Comparison of ENCODE assay signal across 24 cellular contexts in the genomic region with DNA sequence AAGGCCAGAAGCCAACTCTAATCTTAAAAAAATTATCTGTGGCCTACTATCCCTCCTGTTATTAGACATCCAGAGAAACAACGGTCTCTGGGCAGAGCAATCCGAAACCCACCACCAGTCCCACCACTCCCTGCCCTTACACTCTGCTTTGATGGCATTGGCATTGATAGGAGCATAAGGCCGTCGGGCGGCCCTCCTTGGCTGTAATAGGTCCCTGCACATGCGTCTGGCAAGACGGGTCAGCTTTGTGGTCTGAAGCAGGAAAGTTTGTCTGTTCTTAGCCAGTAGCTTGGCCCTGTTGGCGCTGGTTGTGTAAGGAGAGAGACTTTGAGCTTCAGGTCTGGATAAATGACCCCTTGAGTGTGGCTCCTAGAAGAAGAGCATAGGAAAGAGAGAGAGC. TPM values are rescaled to one million over a fixed set of nuclear protein-coding genes. Genes with fewer than 3 reads are reported as not detected.
DNase-seq lines count a peak whose midpoint lies in the region; ATAC-seq and TF ChIP-seq lines count a peak whose summit lies in the region.
"Had no signal": no experiment of that assay in that cellular context is flagged by ENCODE, and none has a peak within 500 bp of the region (broad histone marks: within the 10 kb centered on the region; RNA-seq: fewer than 3 reads in every experiment).

No MANE protein-coding gene starts in this region.

- H3K36me3 Mint-ChIP-seq in T-helper 1 cell treated with Interleukin-12 subunit alpha and Interleukin-12 subunit beta and Interleukin-4 antibody, amounts not matched to agents 30 μg/mL and 1 μg/mL, for 36 hours (ENCODE audit: low read depth): peaks cover 63% of the 10 kb centered on the region
- peaks cover 64 to 66% of the 10 kb centered on the region in 2 donors for H3K36me3 Mint-ChIP-seq in CD14-positive monocyte
- peaks cover 70% of the 10 kb centered on the region for H3K36me3 Mint-ChIP-seq in activated T-helper 1 cell treated with anti-CD3 and anti-CD28 coated beads, Interleukin-12 subunit alpha, Interleukin-12 subunit beta, Interleukin-2, Interleukin-4 antibody, amounts not matched to agents 30 ng/mL and 10 ng/mL and 1 ng/mL, durations not matched to agents 14 hours and 24 hours and 36 hours (ENCODE audit: low read depth)
- peaks cover 16 to 58% (median 50%) of the 10 kb centered on the region in 5 donors for H3K36me3 Mint-ChIP-seq in naive thymus-derived CD4-positive, alpha-beta T cell

- no peaks in the 10 kb centered on the region for H3K27me3 ChIP-seq in naive thymus-derived CD4-positive, alpha-beta T cell (ENCODE audit: control insufficient read depth in 2 of 2, insufficient read depth in 2 of 2, low read length in 2 of 2)
- H3K27me3 ChIP-seq: breast epithelium, right lobe of liver had no signal

- no peak overlapping the region for H3K27ac ChIP-seq in naive thymus-derived CD4-positive, alpha-beta T cell (ENCODE audit: low read depth, low read length)
- H3K27ac ChIP-seq: breast epithelium, right lobe of liver had no signal

- peaks cover 52% of the 10 kb centered on the region for H3K4me1 Mint-ChIP-seq in T-helper 1 cell treated with Interleukin-12 subunit alpha and Interleukin-12 subunit beta and Interleukin-4 antibody, amounts not matched to agents 30 μg/mL and 1 μg/mL, for 36 hours (ENCODE audit: low read depth)
- peaks cover 59% of the 10 kb centered on the region for H3K4me1 Mint-ChIP-seq in CD14-positive monocyte
- peaks cover 68% of the 10 kb centered on the region for H3K4me1 Mint-ChIP-seq in activated T-helper 1 cell treated with anti-CD3 and anti-CD28 coated beads, Interleukin-12 subunit alpha, Interleukin-12 subunit beta, Interleukin-2, Interleukin-4 antibody, amounts not matched to agents 30 ng/mL and 10 ng/mL and 1 ng/mL, durations not matched to agents 14 hours and 24 hours and 36 hours (ENCODE audit: low read depth)
- peaks cover 48 to 84% (median 73%) of the 10 kb centered on the region in 7 donors for H3K4me1 Mint-ChIP-seq in naive thymus-derived CD4-positive, alpha-beta T cell

- H3K4me3 ChIP-seq in naive thymus-derived CD4-positive, alpha-beta T cell (ENCODE audit: low read length): no peak overlapping the region
- H3K4me3 ChIP-seq: breast epithelium, lung, right lobe of liver had no signal

- DNase-seq in T-helper 1 cell: no peak
- DNase-seq in CD14-positive monocyte (ENCODE audit: low spot score): no peak
- no peak for DNase-seq in activated T-helper 1 cell treated with anti-CD3 and anti-CD28 coated beads, Interleukin-12 subunit alpha, Interleukin-12 subunit beta, Interleukin-2, Interleukin-4 antibody, amounts not matched to agents 30 ng/mL and 10 ng/mL and 1 ng/mL, durations not matched to agents 14 hours and 24 hours and 36 hours (ENCODE audit: low spot score)
- no peak for DNase-seq in naive thymus-derived CD4-positive, alpha-beta T cell
- no peak for DNase-seq in NCI-H2029 (lab: John Stamatoyannopoulos, UW)
- DNase-seq in stimulated activated CD4-positive, alpha-beta T cell treated with anti-CD3 and anti-CD28 coated beads, Interleukin-4, amount 100 ng/mL, for 24 hours: no peak
- no peak for DNase-seq in stimulated activated CD4-positive, alpha-beta T cell treated with anti-CD3 and anti-CD28 coated beads, Interleukin-4, amount 100 ng/mL, for 1 hour
- DNase-seq: 8988T; activated effector memory CD4-positive, alpha-beta T cell treated with Interleukin-2 at 50 U/mL for 16 hours; amniotic stem cell; COR-L47; effector CD8-positive, alpha-beta T cell; islet precursor cell; Karpas-422; NCI-H1436 treated with DMSO at 0.1 percent for 48 hours; NCI-H446; NCI-H82; RPMI8226; stimulated activated CD4-positive, alpha-beta T cell treated with anti-CD3 and anti-CD28 coated beads, Interleukin-12 subunit alpha, Interleukin-12 subunit beta, amount 100 ng/mL, for 4 hours; stimulated activated naive CD4-positive, alpha-beta T cell treated with Interleukin-2 at 50 U/mL for 16 hours had no signal

- TF ChIP-seq CTCF in CD14-positive monocyte (IDR thresholded peaks at IDR 0.05): no peak

- CTCF ChIA-PET in naive thymus-derived CD4-positive, alpha-beta T cell (lab: Charles Lee): interaction anchor here (0.7 to 1.5 kb wide), 6 partner anchors 15 to 85 kb away, joined by 3 to 4 read pairs (median 3); no protein-coding TSS in a partner anchor

- H3K36me3 ChIP-seq in naive thymus-derived CD4-positive, alpha-beta T cell (ENCODE audit: control insufficient read depth in 2 of 3, insufficient read depth in 3 of 3, low read length in 3 of 3): peaks cover 12 to 56% (median 39%) of the 10 kb centered on the region in 3 experiments

- H3K4me1 ChIP-seq in naive thymus-derived CD4-positive, alpha-beta T cell (ENCODE audit: control insufficient read depth in 2 of 2, insufficient read depth in 2 of 2, low read length in 2 of 2): peaks cover 34 to 43% of the 10 kb centered on the region in 2 donors

- H3K9me3 Mint-ChIP-seq in T-helper 1 cell treated with Interleukin-12 subunit alpha and Interleukin-12 subunit beta and Interleukin-4 antibody, amounts not matched to agents 30 μg/mL and 1 μg/mL, for 36 hours: no peaks in the 10 kb centered on the region
- H3K9me3 Mint-ChIP-seq in CD14-positive monocyte: peaks cover 0 to 2% (median 0%) of the 10 kb centered on the region in 7 donors
- H3K9me3 Mint-ChIP-seq in activated T-helper 1 cell treated with anti-CD3 and anti-CD28 coated beads, Interleukin-12 subunit alpha, Interleukin-12 subunit beta, Interleukin-2, Interleukin-4 antibody, amounts not matched to agents 30 ng/mL and 10 ng/mL and 1 ng/mL, durations not matched to agents 14 hours and 24 hours and 36 hours: no peaks in the 10 kb centered on the region
- peaks cover 0 to 5% (median 0%) of the 10 kb centered on the region in 11 donors for H3K9me3 Mint-ChIP-seq in naive thymus-derived CD4-positive, alpha-beta T cell

- intact Hi-C loops in CD14-positive monocyte (cut with micrococcal nuclease): loop anchor here (10.0 kb wide), 3 partner anchors 110 to 270 kb away; a partner anchor contains a TSS
- intact Hi-C loops in activated T-helper 1 cell treated with anti-CD3 and anti-CD28 coated beads, Interleukin-12 subunit alpha, Interleukin-12 subunit beta, Interleukin-2, Interleukin-4 antibody, amounts not matched to agents 30 ng/mL and 10 ng/mL and 1 ng/mL, durations not matched to agents 14 hours and 24 hours and 36 hours (cut with micrococcal nuclease): no loop called here
- intact Hi-C loops in naive thymus-derived CD4-positive, alpha-beta T cell (cut with micrococcal nuclease): no loop called here

- H3K9me3 ChIP-seq in naive thymus-derived CD4-positive, alpha-beta T cell (ENCODE audit: control insufficient read depth in 2 of 3, low read length in 3 of 3): no peaks in the 10 kb centered on the region
- H3K9me3 ChIP-seq: breast epithelium, right lobe of liver had no signal

- H3K4me3 Mint-ChIP-seq in T-helper 1 cell treated with Interleukin-12 subunit alpha and Interleukin-12 subunit beta and Interleukin-4 antibody, amounts not matched to agents 30 μg/mL and 1 μg/mL, for 36 hours: no peak overlapping the region
- H3K4me3 Mint-ChIP-seq in CD14-positive monocyte: no peak overlapping the region
- H3K4me3 Mint-ChIP-seq in activated T-helper 1 cell treated with anti-CD3 and anti-CD28 coated beads, Interleukin-12 subunit alpha, Interleukin-12 subunit beta, Interleukin-2, Interleukin-4 antibody, amounts not matched to agents 30 ng/mL and 10 ng/mL and 1 ng/mL, durations not matched to agents 14 hours and 24 hours and 36 hours: no peak overlapping the region
- H3K4me3 Mint-ChIP-seq in naive thymus-derived CD4-positive, alpha-beta T cell: no peak overlapping the region

- POLR2A ChIA-PET in naive thymus-derived CD4-positive, alpha-beta T cell (lab: Charles Lee): interaction anchor here (0.8 to 15.2 kb wide), 11 partner anchors 13 to 261 kb away, joined by 3 to 269 read pairs (median 4); a partner anchor contains a TSS

- peak overlapping the region; percentile 8 for H3K27ac Mint-ChIP-seq in T-helper 1 cell treated with Interleukin-12 subunit alpha and Interleukin-12 subunit beta and Interleukin-4 antibody, amounts not matched to agents 30 μg/mL and 1 μg/mL, for 36 hours
- peak overlapping the region in 4 of 7 donors; percentile 24 to 68 (median 62) for H3K27ac Mint-ChIP-seq in CD14-positive monocyte
- peak overlapping the region; percentile 11 for H3K27ac Mint-ChIP-seq in activated T-helper 1 cell treated with anti-CD3 and anti-CD28 coated beads, Interleukin-12 subunit alpha, Interleukin-12 subunit beta, Interleukin-2, Interleukin-4 antibody, amounts not matched to agents 30 ng/mL and 10 ng/mL and 1 ng/mL, durations not matched to agents 14 hours and 24 hours and 36 hours
- H3K27ac Mint-ChIP-seq in naive thymus-derived CD4-positive, alpha-beta T cell: peak overlapping the region in 8 of 9 donors; percentile 4 to 99 (median 64)

- ATAC-seq in naive thymus-derived CD4-positive, alpha-beta T cell: no peak
- ATAC-seq: right lobe of liver had no signal

- H3K27me3 Mint-ChIP-seq in T-helper 1 cell treated with Interleukin-12 subunit alpha and Interleukin-12 subunit beta and Interleukin-4 antibody, amounts not matched to agents 30 μg/mL and 1 μg/mL, for 36 hours (ENCODE audit: low read depth): no peaks in the 10 kb centered on the region
- peaks cover 0 to 2% (median 0%) of the 10 kb centered on the region in 3 donors for H3K27me3 Mint-ChIP-seq in CD14-positive monocyte (ENCODE audit: low read depth in 3 of 3)
- H3K27me3 Mint-ChIP-seq in activated T-helper 1 cell treated with anti-CD3 and anti-CD28 coated beads, Interleukin-12 subunit alpha, Interleukin-12 subunit beta, Interleukin-2, Interleukin-4 antibody, amounts not matched to agents 30 ng/mL and 10 ng/mL and 1 ng/mL, durations not matched to agents 14 hours and 24 hours and 36 hours (ENCODE audit: insufficient read depth): no peaks in the 10 kb centered on the region
- H3K27me3 Mint-ChIP-seq in naive thymus-derived CD4-positive, alpha-beta T cell: peaks cover 0 to 4% (median 0%) of the 10 kb centered on the region in 5 donors

RNA-seq across cellular contexts. Expression of a gene that starts 3.8 kb away (rescaled TPM):
- polyA plus RNA-seq in CD14-positive monocyte: 1 to 10 TPM; 1.8 to 2.1 TPM
- 38.7 and 40.7 TPM in 2 replicates for total RNA-seq in activated T-helper 1 cell treated with anti-CD3 and anti-CD28 coated beads, Interleukin-12 subunit alpha, Interleukin-12 subunit beta, Interleukin-2, Interleukin-4 antibody, amounts not matched to agents 30 ng/mL and 10 ng/mL and 1 ng/mL, durations not matched to agents 14 hours and 24 hours and 36 hours
- 10 to 100 TPM; 34.5 to 54.6 (median 37.4) TPM for total RNA-seq in naive thymus-derived CD4-positive, alpha-beta T cell
- 10 to 100 TPM; 20.2 to 25.4 TPM for polyA plus RNA-seq in naive thymus-derived CD4-positive, alpha-beta T cell

RNA-seq across cellular contexts. Expression of a gene that starts 6.5 kb away (rescaled TPM):
- 10 to 100 TPM; 14.0 to 17.6 TPM for polyA plus RNA-seq in CD14-positive monocyte
- 224 and 230 TPM in 2 replicates for total RNA-seq in activated T-helper 1 cell treated with anti-CD3 and anti-CD28 coated beads, Interleukin-12 subunit alpha, Interleukin-12 subunit beta, Interleukin-2, Interleukin-4 antibody, amounts not matched to agents 30 ng/mL and 10 ng/mL and 1 ng/mL, durations not matched to agents 14 hours and 24 hours and 36 hours
- 100 to 1,000 TPM; 134 to 238 (median 199) TPM for total RNA-seq in naive thymus-derived CD4-positive, alpha-beta T cell
- polyA plus RNA-seq in naive thymus-derived CD4-positive, alpha-beta T cell: 10 to 100 TPM; 25.6 to 46.4 TPM

RNA-seq across cellular contexts. Expression of a gene that starts 17.5 kb away (rescaled TPM):
- polyA plus RNA-seq in CD14-positive monocyte: 10 to 100 TPM in 1 of 2 donors, 1 to 10 TPM in 1; 7.2 to 10.6 TPM
- 164 and 167 TPM in 2 replicates for total RNA-seq in activated T-helper 1 cell treated with anti-CD3 and anti-CD28 coated beads, Interleukin-12 subunit alpha, Interleukin-12 subunit beta, Interleukin-2, Interleukin-4 antibody, amounts not matched to agents 30 ng/mL and 10 ng/mL and 1 ng/mL, durations not matched to agents 14 hours and 24 hours and 36 hours
- 100 to 1,000 TPM; 152 to 209 (median 188) TPM for total RNA-seq in naive thymus-derived CD4-positive, alpha-beta T cell
- polyA plus RNA-seq in naive thymus-derived CD4-positive, alpha-beta T cell: 10 to 100 TPM; 14.6 to 23.9 TPM

RNA-seq across cellular contexts. Expression of a gene that starts 17.9 kb away (rescaled TPM):
- polyA plus RNA-seq in CD14-positive monocyte: 1 to 10 TPM in 1 of 2 donors, under 1 TPM in 1; 0.51 to 1.4 TPM
- total RNA-seq in activated T-helper 1 cell treated with anti-CD3 and anti-CD28 coated beads, Interleukin-12 subunit alpha, Interleukin-12 subunit beta, Interleukin-2, Interleukin-4 antibody, amounts not matched to agents 30 ng/mL and 10 ng/mL and 1 ng/mL, durations not matched to agents 14 hours and 24 hours and 36 hours: 2.5 and 3.2 TPM in 2 replicates
- 1 to 10 TPM; 1.2 to 2.4 (median 2.0) TPM for total RNA-seq in naive thymus-derived CD4-positive, alpha-beta T cell
- polyA plus RNA-seq in naive thymus-derived CD4-positive, alpha-beta T cell: under 1 TPM in 1 of 2 donors, not detected in 1; 0.51 TPM

RNA-seq across cellular contexts. Expression of a gene that starts 21.4 kb away (rescaled TPM):
- polyA plus RNA-seq in CD14-positive monocyte: 100 to 1,000 TPM; 490 to 491 TPM
- 1,154 and 1,169 TPM in 2 replicates for total RNA-seq in activated T-helper 1 cell treated with anti-CD3 and anti-CD28 coated beads, Interleukin-12 subunit alpha, Interleukin-12 subunit beta, Interleukin-2, Interleukin-4 antibody, amounts not matched to agents 30 ng/mL and 10 ng/mL and 1 ng/mL, durations not matched to agents 14 hours and 24 hours and 36 hours
- 1,000 to 10,000 TPM; 1,186 to 2,550 (median 2,338) TPM for total RNA-seq in naive thymus-derived CD4-positive, alpha-beta T cell
- 1,000 to 10,000 TPM; 2,027 to 2,354 TPM for polyA plus RNA-seq in naive thymus-derived CD4-positive, alpha-beta T cell

Comparison
In these comparisons a context has a peak if more than half of its experiments do, and no peak if none do; other contexts are left out.
1. H3K27ac Mint-ChIP-seq: peak in every context shown above with its lines; median percentile 64 in naive thymus-derived CD4-positive, alpha-beta T cell; 62 in CD14-positive monocyte; 11 in activated T-helper 1 cell treated with anti-CD3 and anti-CD28 coated beads, Interleukin-12 subunit alpha, Interleukin-12 subunit beta, Interleukin-2, Interleukin-4 antibody, amounts not matched to agents 30 ng/mL and 10 ng/mL and 1 ng/mL, durations not matched to agents 14 hours and 24 hours and 36 hours; 8 in T-helper 1 cell treated with Interleukin-12 subunit alpha and Interleukin-12 subunit beta and Interleukin-4 antibody, amounts not matched to agents 30 μg/mL and 1 μg/mL, for 36 hours.
2. intact Hi-C loops: an anchor here in CD14-positive monocyte (10.0 kb wide); none called in activated T-helper 1 cell treated with anti-CD3 and anti-CD28 coated beads, Interleukin-12 subunit alpha, Interleukin-12 subunit beta, Interleukin-2, Interleukin-4 antibody, amounts not matched to agents 30 ng/mL and 10 ng/mL and 1 ng/mL, durations not matched to agents 14 hours and 24 hours and 36 hours and naive thymus-derived CD4-positive, alpha-beta T cell.